In the genomic region with DNA sequence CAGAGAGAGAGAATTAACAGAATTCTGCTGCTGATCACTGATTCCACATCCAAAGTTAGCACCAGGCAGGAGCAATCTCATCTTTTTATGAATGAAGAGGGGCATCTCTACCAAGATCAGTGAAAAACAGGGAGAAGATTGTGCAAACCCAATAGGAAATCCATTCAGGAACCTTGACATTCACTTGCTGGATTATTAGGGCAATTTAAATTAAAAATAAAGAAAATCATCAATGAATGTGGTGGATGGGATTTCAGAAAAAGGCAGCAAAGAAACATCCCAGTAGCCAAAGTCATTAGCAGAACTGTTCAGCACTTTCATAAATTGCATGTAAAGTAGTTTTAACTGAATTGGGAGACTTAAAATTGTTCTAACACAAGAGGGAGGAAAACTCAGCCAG, we compare ENCODE assay signal across 19 cellular contexts.
A peak's percentile ranks its signal among the peaks of the same experiment; 100 is the strongest.
DNase-seq lines count a peak whose midpoint lies in the region; ATAC-seq and TF ChIP-seq lines count a peak whose summit lies in the region.
"Had no signal": no experiment of that assay in that cellular context is flagged by ENCODE, and none has a peak within 500 bp of the region (broad histone marks: within the 10 kb centered on the region; RNA-seq: fewer than 3 reads in every experiment).

No MANE protein-coding gene starts in this region.

- intact Hi-C loops in ascending aorta (cut with DNase I) = loop anchor here (5.0 to 10.0 kb wide), 4 partner anchors 34 to 588 kb away; no protein-coding TSS in a partner anchor
- intact Hi-C loops in dorsolateral prefrontal cortex (cut with DNase I) = loop anchor here (5.0 to 10.0 kb wide), 3 partner anchors 98 to 124 kb away; no protein-coding TSS in a partner anchor

- DNase-seq in HFFc6 (no peak), ascending aorta (ENCODE audit: low spot score in 2 of 2) (no peak), dorsolateral prefrontal cortex (no peak), neural progenitor cell (ENCODE audit: low spot score) (no peak), NOMO-1 treated with dmso at 0.1 percent for 144 hours (lab: John Stamatoyannopoulos, UW; ENCODE audit: unreplicated experiment) (no peak), trophoblast cell (no peak), foreskin fibroblast (no peak)
- DNase-seq: Caco-2; CD4-positive, alpha-beta memory T cell; DND-41; MG63; NCI-H1694 treated with DMSO at 0.1 percent for 48 hours; NCI-H226; NCI-H748 treated with DMSO at 0.1 percent for 48 hours; SHP77 treated with DMSO at 0.1 percent for 48 hours; SK-N-SH had no signal

- ATAC-seq in GM21529 (IDR thresholded peaks at IDR 0.05; ENCODE audit: unreplicated experiment) = no peak

- peak overlapping the region; percentile 70 for H3K4me2 ChIP-seq in neural progenitor cell
- H3K4me2 ChIP-seq in trophoblast cell (ENCODE audit: low read length) = no peak overlapping the region
- H3K4me2 ChIP-seq: SK-N-SH had no signal

- no peak overlapping the region for H2BK5ac ChIP-seq in trophoblast cell (ENCODE audit: low read depth, low read length, poor library complexity)

- H3K14ac ChIP-seq in trophoblast cell (ENCODE audit: low read length) = no peak overlapping the region

- H3K9me3 Mint-ChIP-seq in HFFc6 (no peaks in the 10 kb centered on the region), neural progenitor cell (no peaks in the 10 kb centered on the region)
- H3K9me3 Mint-ChIP-seq: CD4-positive, alpha-beta memory T cell had no signal

- H4K12ac ChIP-seq in trophoblast cell (ENCODE audit: low read depth, low read length) = no peak overlapping the region

- H3K9ac ChIP-seq in neural progenitor cell (no peak overlapping the region), trophoblast cell (ENCODE audit: low read length) (no peak overlapping the region)
- H3K9ac ChIP-seq: BLaER1 treated with 17β-estradiol and CSF1 and Interleukin-3, amounts not matched to agents 10 nM and 100 nM; SK-N-SH had no signal

- H3K27me3 Mint-ChIP-seq in HFFc6 (ENCODE audit: insufficient read depth) (peaks cover 3% of the 10 kb centered on the region; the same call in 1 of the 2 replicates), neural progenitor cell (ENCODE audit: insufficient read depth, low read depth) (no peaks in the 10 kb centered on the region)

- no peak overlapping the region for H3K23ac ChIP-seq in trophoblast cell (ENCODE audit: low read length)

- H3K79me1 ChIP-seq in trophoblast cell (ENCODE audit: low read length) = no peaks in the 10 kb centered on the region

- H3K27ac Mint-ChIP-seq in HFFc6 (no peak overlapping the region), neural progenitor cell (no peak overlapping the region)
- H3K27ac Mint-ChIP-seq: CD4-positive, alpha-beta memory T cell had no signal

- peaks cover 9% of the 10 kb centered on the region for H3F3A ChIP-seq in neural progenitor cell (ENCODE audit: low read depth)

- H3K9me3 ChIP-seq in ascending aorta (no peaks in the 10 kb centered on the region), neural progenitor cell (ENCODE audit: low read depth) (no peaks in the 10 kb centered on the region), trophoblast cell (ENCODE audit: insufficient read depth, low read depth, low read length) (no peaks in the 10 kb centered on the region)
- H3K9me3 ChIP-seq: BLaER1 treated with 17β-estradiol and CSF1 and Interleukin-3, amounts not matched to agents 10 nM and 100 nM; Caco-2; MG63; SK-N-SH had no signal

- no peak overlapping the region for H2BK12ac ChIP-seq in trophoblast cell (ENCODE audit: low read length)

- H3K4me3 ChIP-seq in ascending aorta (peak overlapping the region; percentile 7 to 46), dorsolateral prefrontal cortex (peak overlapping the region; percentile 2 to 70 (median 48)), neural progenitor cell (peak overlapping the region; percentile 30), trophoblast cell (ENCODE audit: low read depth, low read length) (no peak overlapping the region), foreskin fibroblast (ENCODE audit: low read depth in 1 of 2, low read length in 2 of 2) (no peak overlapping the region)
- H3K4me3 ChIP-seq: BLaER1 treated with 17β-estradiol and CSF1 and Interleukin-3, amounts not matched to agents 10 nM and 100 nM had no signal

- H4K91ac ChIP-seq in trophoblast cell (ENCODE audit: low read depth, low read length) = no peak overlapping the region

- H3K27me3 ChIP-seq in ascending aorta = no peaks in the 10 kb centered on the region
- H3K27me3 ChIP-seq in dorsolateral prefrontal cortex = peaks cover 0 to 6% (median 0%) of the 10 kb centered on the region in 45 donors
- no peaks in the 10 kb centered on the region for H3K27me3 ChIP-seq in neural progenitor cell
- H3K27me3 ChIP-seq in trophoblast cell (ENCODE audit: insufficient read depth, low read length) = no peaks in the 10 kb centered on the region
- H3K27me3 ChIP-seq: BLaER1 treated with 17β-estradiol and CSF1 and Interleukin-3, amounts not matched to agents 10 nM and 100 nM; MG63 had no signal

- H4K8ac ChIP-seq in trophoblast cell (ENCODE audit: low read depth, low read length) = no peak overlapping the region

- H2AK5ac ChIP-seq in trophoblast cell (ENCODE audit: low read length) = no peak overlapping the region

- no peak overlapping the region for H3K4ac ChIP-seq in trophoblast cell (ENCODE audit: low read depth, low read length)

- H3K36me3 ChIP-seq in ascending aorta (no peaks in the 10 kb centered on the region), neural progenitor cell (no peaks in the 10 kb centered on the region), trophoblast cell (ENCODE audit: control insufficient read depth in 1 of 2, insufficient read depth in 2 of 2, low read length in 2 of 2) (no peaks in the 10 kb centered on the region)
- H3K36me3 ChIP-seq: BLaER1 treated with 17β-estradiol and CSF1 and Interleukin-3, amounts not matched to agents 10 nM and 100 nM; MG63 had no signal

- no peak overlapping the region for H3K27ac ChIP-seq in ascending aorta
- peak overlapping the region in 53 of 59 donors; percentile 2 to 91 (median 80) for H3K27ac ChIP-seq in dorsolateral prefrontal cortex
- no peak overlapping the region for H3K27ac ChIP-seq in neural progenitor cell
- H3K27ac ChIP-seq in trophoblast cell (ENCODE audit: low read depth, low read length) = no peak overlapping the region
- H3K27ac ChIP-seq: BLaER1 treated with 17β-estradiol and CSF1 and Interleukin-3, amounts not matched to agents 10 nM and 100 nM; RWPE1 had no signal

- H4K20me1 ChIP-seq in neural progenitor cell (ENCODE audit: low read depth) = no peaks in the 10 kb centered on the region
- H4K20me1 ChIP-seq: BLaER1 treated with 17β-estradiol and CSF1 and Interleukin-3, amounts not matched to agents 10 nM and 100 nM had no signal

- H3K79me2 ChIP-seq in neural progenitor cell (ENCODE audit: low read depth) (no peaks in the 10 kb centered on the region), trophoblast cell (ENCODE audit: control insufficient read depth, insufficient read depth, low read length, poor library complexity) (no peaks in the 10 kb centered on the region)

- H3K4me1 ChIP-seq in ascending aorta (no peaks in the 10 kb centered on the region), neural progenitor cell (peaks cover 54% of the 10 kb centered on the region), trophoblast cell (ENCODE audit: control insufficient read depth in 1 of 2, insufficient read depth in 2 of 2, low read length in 2 of 2) (no peaks in the 10 kb centered on the region)
- H3K4me1 ChIP-seq: Caco-2 had no signal

- H3K4me1 Mint-ChIP-seq in HFFc6 (ENCODE audit: low read depth) (peaks cover 30% of the 10 kb centered on the region), neural progenitor cell (peaks cover 30% of the 10 kb centered on the region)

- TF ChIP-seq CTCF in HFFc6 (IDR thresholded peaks at IDR 0.05) (peak; percentile 35; the same call in 1 of the 2 replicates), ascending aorta (IDR thresholded peaks at IDR 0.05) (no peak), dorsolateral prefrontal cortex (IDR thresholded peaks at IDR 0.05 in 54 of 56, conservative IDR thresholded peaks at IDR 0.05 in 2 of 56; ENCODE audit: low read depth in 1 of 56, partially characterized antibody in 56 of 56) (peak in 1 of 56 donors; percentile 10), neural progenitor cell (IDR thresholded peaks at IDR 0.05) (no peak), foreskin fibroblast (IDR thresholded peaks at IDR 0.05; ENCODE audit: low read depth, low read length) (no peak)

- H3K36me3 Mint-ChIP-seq in HFFc6 (ENCODE audit: low read depth) (no peaks in the 10 kb centered on the region), neural progenitor cell (no peaks in the 10 kb centered on the region)
- H3K36me3 Mint-ChIP-seq: CD4-positive, alpha-beta memory T cell had no signal

- peak overlapping the region; percentile 85 for H3K4me3 Mint-ChIP-seq in HFFc6
- peak overlapping the region; percentile 81 for H3K4me3 Mint-ChIP-seq in neural progenitor cell
- H3K4me3 Mint-ChIP-seq: CD4-positive, alpha-beta memory T cell had no signal

- no peak overlapping the region for H2BK120ac ChIP-seq in trophoblast cell (ENCODE audit: insufficient read depth, low read length, poor library complexity)

- H2AFZ ChIP-seq in neural progenitor cell (replicated peaks) (no peak overlapping the region), trophoblast cell (ENCODE audit: insufficient read depth, low read length, poor library complexity) (no peak overlapping the region)

- no peak overlapping the region for H3K18ac ChIP-seq in trophoblast cell (ENCODE audit: low read length)

Comparison
In these comparisons a context has a peak if more than half of its experiments do, and no peak if none do; other contexts are left out.
1. H3K27ac ChIP-seq: peak in dorsolateral prefrontal cortex (53 of 59); none in ascending aorta (0 of 2), neural progenitor cell (single experiment) and trophoblast cell (single experiment).
2. H3K4me3 ChIP-seq: peak in ascending aorta (2 of 2), dorsolateral prefrontal cortex (59 of 59) and neural progenitor cell (single experiment); none in trophoblast cell (single experiment) and foreskin fibroblast (0 of 2).